ENCODE assay signal across 8 cellular contexts in the genomic region with DNA sequence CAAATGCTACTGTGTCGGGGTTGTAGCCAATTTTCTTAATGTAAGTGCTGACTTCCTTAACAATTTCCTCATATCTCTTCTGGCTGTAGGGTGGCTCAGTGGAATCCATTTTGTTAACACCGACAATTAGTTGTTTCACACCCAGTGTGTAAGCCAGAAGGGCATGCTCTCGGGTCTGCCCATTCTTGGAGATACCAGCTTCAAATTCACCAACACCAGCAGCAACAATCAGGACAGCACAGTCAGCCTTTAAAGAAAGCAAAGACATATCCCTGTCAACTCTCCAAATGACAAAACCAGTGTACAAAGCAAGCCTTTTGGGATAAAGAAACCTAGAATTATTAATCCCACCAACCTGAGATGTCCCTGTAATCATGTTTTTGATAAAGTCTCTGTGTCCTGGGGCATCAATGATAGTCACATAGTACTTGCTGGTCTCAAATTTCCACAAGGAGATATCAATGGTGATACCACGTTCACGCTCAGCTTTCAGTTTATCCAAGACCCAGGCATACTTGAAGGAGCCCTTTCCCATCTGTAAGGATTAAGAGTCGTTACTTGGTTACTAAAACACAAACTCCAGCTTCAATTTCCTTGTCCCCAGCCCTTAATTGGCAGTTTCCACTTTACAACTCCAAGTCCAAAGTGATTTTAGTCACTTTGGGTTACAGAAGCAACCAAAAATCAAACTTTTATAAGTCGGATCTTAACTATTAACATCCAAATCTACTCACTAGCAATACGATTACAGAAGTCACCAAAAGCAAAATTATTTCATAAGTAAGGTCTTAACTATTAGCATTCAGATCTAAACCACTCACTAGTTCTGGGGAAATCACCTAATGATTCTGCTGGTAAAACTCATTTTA. TPM values are rescaled to one million over a fixed set of nuclear protein-coding genes. Genes with fewer than 3 reads are reported as not detected.
DNase-seq lines count a peak whose midpoint lies in the region; ATAC-seq and TF ChIP-seq lines count a peak whose summit lies in the region.
"Not testable (repeated sequence)": the region's sequence is repeated elsewhere in the genome, so short reads cannot be mapped to it uniquely, and the experiment has no call there.

No MANE protein-coding gene starts in this region.

- H3K27me3 Mint-ChIP-seq in HFFc6 (ENCODE audit: insufficient read depth): peaks cover 67% of the 10 kb centered on the region
- H3K27me3 Mint-ChIP-seq in activated naive CD8-positive, alpha-beta T cell; natural killer cell (ENCODE audit: low read depth in 2 of 2); stimulated activated naive CD8-positive, alpha-beta T cell treated with anti-CD3 and anti-CD28 coated beads, Interleukin-15, amount 100 ng/mL, for 72 hours: not testable (repeated sequence)

- not testable (repeated sequence) for ATAC-seq in natural killer cell; stimulated activated naive CD8-positive, alpha-beta T cell treated with anti-CD3 and anti-CD28 coated beads, Interleukin-15, amount 100 ng/mL, for 72 hours

- H3K27me3 ChIP-seq in BLaER1 treated with 17β-estradiol and CSF1 and Interleukin-3, amounts not matched to agents 10 nM and 100 nM; SJSA1 (replicated peaks); effector memory CD4-positive, alpha-beta T cell (replicated peaks; ENCODE audit: control insufficient read depth, insufficient read depth, low read length, poor library complexity, severe bottlenecking): not testable (repeated sequence)

- intact Hi-C loops in natural killer cell (cut with micrococcal nuclease): not testable (repeated sequence)

- H3K4me2 ChIP-seq in BLaER1 treated with 17β-estradiol and CSF1 and Interleukin-3, amounts not matched to agents 10 nM and 100 nM: peak overlapping the region; percentile 63 to 94 (median 82)

- peaks cover 25 to 48% (median 36%) of the 10 kb centered on the region in 10 experiments for H3K4me1 ChIP-seq in BLaER1 treated with 17β-estradiol and CSF1 and Interleukin-3, amounts not matched to agents 10 nM and 100 nM
- peaks cover 39% of the 10 kb centered on the region for H3K4me1 ChIP-seq in SJSA1 (replicated peaks)
- peaks cover 21% of the 10 kb centered on the region for H3K4me1 ChIP-seq in effector memory CD4-positive, alpha-beta T cell (ENCODE audit: control insufficient read depth, insufficient read depth, low read length, poor library complexity, severe bottlenecking)

- not testable (repeated sequence) for DNase-seq in HFFc6; effector memory CD4-positive, alpha-beta T cell; natural killer cell; stimulated activated naive CD8-positive, alpha-beta T cell treated with anti-CD3 and anti-CD28 coated beads, Interleukin-15, amount 100 ng/mL, for 72 hours
- DNase-seq in SJSA1 (ENCODE audit: low read depth in 1 of 2, low spot score in 2 of 2): peak in 1 of 2 experiments; percentile 51

- H3K4me3 ChIP-seq in BLaER1 treated with 17β-estradiol and CSF1 and Interleukin-3, amounts not matched to agents 10 nM and 100 nM: peak overlapping the region; percentile 78 to 100 (median 93)
- peak overlapping the region; percentile 78 for H3K4me3 ChIP-seq in SJSA1
- peak overlapping the region; percentile 85 for H3K4me3 ChIP-seq in effector memory CD4-positive, alpha-beta T cell (ENCODE audit: insufficient read depth, low read depth, low read length, poor library complexity, severe bottlenecking)
- peak overlapping the region; percentile 97 for H3K4me3 ChIP-seq in iPS-11a (ENCODE audit: low read depth, low read length)

- H3K4me1 Mint-ChIP-seq in HFFc6 (ENCODE audit: low read depth) (peaks cover 45% of the 10 kb centered on the region), natural killer cell (peaks cover 74 to 76% of the 10 kb centered on the region in 2 donors)
- peaks cover 37% of the 10 kb centered on the region for H3K4me1 Mint-ChIP-seq in activated naive CD8-positive, alpha-beta T cell (ENCODE audit: low read depth)
- peaks cover 69% of the 10 kb centered on the region for H3K4me1 Mint-ChIP-seq in stimulated activated naive CD8-positive, alpha-beta T cell treated with anti-CD3 and anti-CD28 coated beads, Interleukin-15, amount 100 ng/mL, for 72 hours

- peaks cover 63 to 66% (median 65%) of the 10 kb centered on the region in 11 experiments for H4K20me1 ChIP-seq in BLaER1 treated with 17β-estradiol and CSF1 and Interleukin-3, amounts not matched to agents 10 nM and 100 nM

- peak overlapping the region; percentile 100 for H3K27ac Mint-ChIP-seq in HFFc6
- H3K27ac Mint-ChIP-seq in activated naive CD8-positive, alpha-beta T cell: peak overlapping the region; percentile 97
- peak overlapping the region; percentile 98 to 100 for H3K27ac Mint-ChIP-seq in natural killer cell
- peak overlapping the region; percentile 99 to 100 for H3K27ac Mint-ChIP-seq in stimulated activated naive CD8-positive, alpha-beta T cell treated with anti-CD3 and anti-CD28 coated beads, Interleukin-15, amount 100 ng/mL, for 72 hours

- H3K9me3 ChIP-seq in BLaER1 treated with 17β-estradiol and CSF1 and Interleukin-3, amounts not matched to agents 10 nM and 100 nM (replicated peaks in 1 of 11); SJSA1 (replicated peaks); effector memory CD4-positive, alpha-beta T cell (ENCODE audit: control insufficient read depth, low read length): not testable (repeated sequence)

- H3K9me3 Mint-ChIP-seq in HFFc6: peaks cover 48% of the 10 kb centered on the region
- H3K9me3 Mint-ChIP-seq in activated naive CD8-positive, alpha-beta T cell (ENCODE audit: low read depth); natural killer cell; stimulated activated naive CD8-positive, alpha-beta T cell treated with anti-CD3 and anti-CD28 coated beads, Interleukin-15, amount 100 ng/mL, for 72 hours: not testable (repeated sequence)

- H3K36me3 Mint-ChIP-seq in HFFc6 (ENCODE audit: low read depth): peaks cover 59% of the 10 kb centered on the region
- H3K36me3 Mint-ChIP-seq in activated naive CD8-positive, alpha-beta T cell: peaks cover 31% of the 10 kb centered on the region
- peaks cover 22% of the 10 kb centered on the region for H3K36me3 Mint-ChIP-seq in natural killer cell

- TF ChIP-seq CTCF in HFFc6 (IDR thresholded peaks at IDR 0.05); natural killer cell (IDR thresholded peaks at IDR 0.05): not testable (repeated sequence)

- peak overlapping the region; percentile 97 to 100 (median 99) for H3K27ac ChIP-seq in BLaER1 treated with 17β-estradiol and CSF1 and Interleukin-3, amounts not matched to agents 10 nM and 100 nM
- peak overlapping the region; percentile 92 for H3K27ac ChIP-seq in SJSA1
- peak overlapping the region; percentile 98 for H3K27ac ChIP-seq in effector memory CD4-positive, alpha-beta T cell (ENCODE audit: insufficient read depth, low read length, poor library complexity, severe bottlenecking)

- peaks cover 60 to 67% (median 62%) of the 10 kb centered on the region in 11 experiments for H3K36me3 ChIP-seq in BLaER1 treated with 17β-estradiol and CSF1 and Interleukin-3, amounts not matched to agents 10 nM and 100 nM
- H3K36me3 ChIP-seq in SJSA1: peaks cover 66% of the 10 kb centered on the region
- peaks cover 51% of the 10 kb centered on the region for H3K36me3 ChIP-seq in effector memory CD4-positive, alpha-beta T cell (ENCODE audit: control insufficient read depth, insufficient read depth, low read length)

- H3K4me3 Mint-ChIP-seq in HFFc6 (peak overlapping the region; percentile 97), natural killer cell (peak overlapping the region; percentile 92)
- H3K4me3 Mint-ChIP-seq in activated naive CD8-positive, alpha-beta T cell: peak overlapping the region; percentile 96
- peak overlapping the region; percentile 88 to 89 for H3K4me3 Mint-ChIP-seq in stimulated activated naive CD8-positive, alpha-beta T cell treated with anti-CD3 and anti-CD28 coated beads, Interleukin-15, amount 100 ng/mL, for 72 hours

- H3K9ac ChIP-seq in BLaER1 treated with 17β-estradiol and CSF1 and Interleukin-3, amounts not matched to agents 10 nM and 100 nM: peak overlapping the region; percentile 96 to 100 (median 99)

RNA-seq across cellular contexts. Expression of a gene that starts 1.6 kb away (rescaled TPM):
- over 10,000 TPM in 4 of 6 experiments, 1,000 to 10,000 TPM in 2; 8,709 to 10,268 (median 10,123) TPM for total RNA-seq in HFFc6 (2021; fragmentation: NEBNext Ultra II Directional; extraction: Animal tissue kit (Norgen Biotek cat#: 25700))
- 11,857 and 11,916 TPM in 2 replicates for total RNA-seq in SJSA1 (2014; rRNA removed; shearing (Covaris generic))
- total RNA-seq in natural killer cell: 1,000 to 10,000 TPM; 6,475 to 7,348 (median 7,348) TPM

RNA-seq across cellular contexts. Expression of a gene that starts 57.7 kb away (rescaled TPM):
- 10 to 100 TPM; 18.5 to 28.2 (median 21.5) TPM for total RNA-seq in HFFc6 (2021; fragmentation: NEBNext Ultra II Directional; extraction: Animal tissue kit (Norgen Biotek cat#: 25700))
- 30.7 and 44.7 TPM in 2 replicates for total RNA-seq in SJSA1 (2014; rRNA removed; shearing (Covaris generic))
- total RNA-seq in natural killer cell: 10 to 100 TPM; 37.8 to 46.1 (median 41.3) TPM
